9 cellular contexts compared by ENCODE assay signal in the genomic region with DNA sequence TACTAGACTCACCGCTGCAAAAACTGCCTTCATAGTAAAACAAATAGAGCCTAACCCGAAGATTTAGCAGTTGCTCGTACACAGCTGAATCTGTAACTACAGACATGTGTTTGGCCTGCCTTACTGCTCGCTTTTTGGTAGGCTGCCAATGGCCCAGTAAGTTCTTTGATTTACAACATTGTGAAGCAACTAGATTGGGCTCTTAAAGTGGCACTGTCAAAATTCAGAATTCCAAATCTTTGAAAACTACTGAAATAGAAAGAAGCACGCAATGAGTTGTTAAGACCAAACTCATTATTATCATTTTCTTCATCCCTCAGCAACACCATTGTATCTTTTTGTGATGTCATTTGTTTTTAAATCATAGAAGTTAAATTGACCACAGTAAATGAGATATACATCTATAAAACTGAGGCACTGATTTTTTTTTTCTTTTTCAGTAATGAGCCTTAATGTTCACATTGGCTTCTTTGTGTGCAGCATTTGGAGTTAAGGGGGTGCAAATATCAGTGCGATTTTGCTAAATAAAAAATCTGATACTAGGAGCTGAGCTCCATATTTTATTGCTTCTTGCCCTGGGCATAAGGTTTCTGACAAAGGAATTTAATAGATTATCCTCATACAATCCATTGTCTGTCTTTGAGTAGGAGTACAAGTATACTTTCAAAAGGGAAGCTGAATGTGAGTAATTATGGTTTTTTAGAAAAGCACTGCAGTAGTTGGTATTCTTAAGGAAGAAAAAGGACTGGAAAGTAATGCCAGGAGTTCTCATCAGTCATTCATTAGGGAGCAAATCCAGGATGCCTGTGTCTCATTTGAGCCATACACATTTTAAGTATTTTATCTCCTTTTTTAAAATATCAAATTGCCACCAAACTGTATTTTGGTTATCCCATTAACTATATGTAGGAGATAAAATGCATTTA.
DNase-seq lines count a peak whose midpoint lies in the region; ATAC-seq and TF ChIP-seq lines count a peak whose summit lies in the region.
"Had no signal": no experiment of that assay in that cellular context is flagged by ENCODE, and none has a peak within 500 bp of the region (broad histone marks: within the 10 kb centered on the region; RNA-seq: fewer than 3 reads in every experiment).

No MANE protein-coding gene starts in this region.

- H3K9me3 Mint-ChIP-seq in CD14-positive monocyte, result no peaks in the 10 kb centered on the region
- H3K9me3 Mint-ChIP-seq in activated CD4-positive, alpha-beta memory T cell treated with anti-CD3 and anti-CD28 coated beads, Interleukin-2, amount 10 ng/mL, durations not matched to agents 7 days and 5 days, result no peaks in the 10 kb centered on the region
- H3K9me3 Mint-ChIP-seq: stimulated activated naive CD8-positive, alpha-beta T cell treated with anti-CD3 and anti-CD28 coated beads, Interleukin-15, Interleukin-2, amounts not matched to agents 100 ng/mL and 50 ng/mL, for 24 hours had no signal

- POLR2A ChIA-PET in A673 (lab: Charles Lee; ENCODE audit: low non-redundant PET), result interaction anchor here (0.6 kb wide), 1 partner anchor 184 kb away, joined by 3 read pairs; no protein-coding TSS in a partner anchor
- POLR2A ChIA-PET in activated CD4-positive, alpha-beta memory T cell treated with anti-CD3 and anti-CD28 coated beads, Interleukin-2, amount 10 ng/mL, durations not matched to agents 7 days and 5 days (lab: Charles Lee), result no interaction called here

- TF ChIP-seq CTCF in A673 (conservative IDR thresholded peaks at IDR 0.05; ENCODE audit: low read depth, low read length) (no peak), mucosa of descending colon (IDR thresholded peaks at IDR 0.05) (no peak), CD14-positive monocyte (IDR thresholded peaks at IDR 0.05) (no peak), GM10266 (IDR thresholded peaks at IDR 0.05; ENCODE audit: control insufficient read depth, insufficient read depth, low read depth, missing control alignments) (no peak)

- H3K36me3 Mint-ChIP-seq in CD14-positive monocyte, result no peaks in the 10 kb centered on the region
- H3K36me3 Mint-ChIP-seq in activated CD4-positive, alpha-beta memory T cell treated with anti-CD3 and anti-CD28 coated beads, Interleukin-2, amount 10 ng/mL, durations not matched to agents 7 days and 5 days (ENCODE audit: low read depth), result no peaks in the 10 kb centered on the region

- no peaks in the 10 kb centered on the region for H3K36me3 ChIP-seq in A673 (ENCODE audit: insufficient read depth, low read length, poor library complexity, severe bottlenecking)
- no peaks in the 10 kb centered on the region for H3K36me3 ChIP-seq in mucosa of descending colon (ENCODE audit: low read depth)

- BruUV-seq in A673 (replicated peaks; lab: Mats Ljungman, UMichigan), result no TSS peak

- ATAC-seq in mucosa of descending colon (peak; percentile 82), HG03342 (IDR thresholded peaks at IDR 0.05; ENCODE audit: unreplicated experiment) (no peak)

- DNase-seq in A673 (ENCODE audit: low spot score) (peak; percentile 94), NCI-H1694 (lab: John Stamatoyannopoulos, UW) (peak; percentile 59), dedifferentiated amniotic fluid mesenchymal stem cell (ENCODE audit: extremely low spot score) (peak; percentile 87), mucosa of descending colon (peak; percentile 60 to 88 (median 62)), CD14-positive monocyte (ENCODE audit: low spot score) (no peak), GM10266 (ENCODE audit: extremely low spot score) (no peak)
- DNase-seq in activated CD4-positive, alpha-beta memory T cell treated with anti-CD3 and anti-CD28 coated beads, Interleukin-2, amount 10 ng/mL, durations not matched to agents 7 days and 5 days, result no peak

- H3K4me3 ChIP-seq in A673 (ENCODE audit: low read depth, low read length, poor library complexity, severe bottlenecking), result peak overlapping the region; percentile 13
- H3K4me3 ChIP-seq in mucosa of descending colon, result no peak overlapping the region

- H3K4me1 ChIP-seq in A673 (ENCODE audit: insufficient read depth, low read length, poor library complexity, severe bottlenecking) (peaks cover 50% of the 10 kb centered on the region), mucosa of descending colon (ENCODE audit: low read depth) (peaks cover 29% of the 10 kb centered on the region)

- H3K27me3 Mint-ChIP-seq in CD14-positive monocyte (ENCODE audit: low read depth in 3 of 3), result peaks cover 0 to 4% (median 2%) of the 10 kb centered on the region in 3 donors
- no peaks in the 10 kb centered on the region for H3K27me3 Mint-ChIP-seq in activated CD4-positive, alpha-beta memory T cell treated with anti-CD3 and anti-CD28 coated beads, Interleukin-2, amount 10 ng/mL, durations not matched to agents 7 days and 5 days
- H3K27me3 Mint-ChIP-seq: stimulated activated naive CD8-positive, alpha-beta T cell treated with anti-CD3 and anti-CD28 coated beads, Interleukin-15, Interleukin-2, amounts not matched to agents 100 ng/mL and 50 ng/mL, for 24 hours had no signal

- no peaks in the 10 kb centered on the region for H3K9me3 ChIP-seq in A673 (ENCODE audit: low read depth, low read length, poor library complexity, severe bottlenecking)
- H3K9me3 ChIP-seq in mucosa of descending colon, result no peaks in the 10 kb centered on the region

- intact Hi-C loops in A673 (cut with micrococcal nuclease; ENCODE audit: unreplicated experiment), result loop anchor here (5.0 kb wide), 2 partner anchors 41 to 241 kb away; partner anchors contain the start of gene SRGAP1
- intact Hi-C loops in mucosa of descending colon (cut with DNase I, micrococcal nuclease), result no loop called here
- intact Hi-C loops in CD14-positive monocyte (cut with micrococcal nuclease), result no loop called here

- no peaks in the 10 kb centered on the region for H3K27me3 ChIP-seq in A673 (replicated peaks; ENCODE audit: insufficient read depth, low read depth, low read length, poor library complexity)

- peak overlapping the region; percentile 64 for H3K27ac ChIP-seq in A673 (ENCODE audit: low read depth, low read length, poor library complexity, severe bottlenecking)

- CTCF ChIA-PET in A673 (lab: Charles Lee), result no interaction called here
- CTCF ChIA-PET in activated CD4-positive, alpha-beta memory T cell treated with anti-CD3 and anti-CD28 coated beads, Interleukin-2, amount 10 ng/mL, durations not matched to agents 7 days and 5 days (lab: Charles Lee), result no interaction called here

- H3K4me3 Mint-ChIP-seq in CD14-positive monocyte, result no peak overlapping the region
- H3K4me3 Mint-ChIP-seq in activated CD4-positive, alpha-beta memory T cell treated with anti-CD3 and anti-CD28 coated beads, Interleukin-2, amount 10 ng/mL, durations not matched to agents 7 days and 5 days, result no peak overlapping the region
- H3K4me3 Mint-ChIP-seq: stimulated activated naive CD8-positive, alpha-beta T cell treated with anti-CD3 and anti-CD28 coated beads, Interleukin-15, Interleukin-2, amounts not matched to agents 100 ng/mL and 50 ng/mL, for 24 hours had no signal

- peaks cover 9% of the 10 kb centered on the region for H3K4me1 Mint-ChIP-seq in CD14-positive monocyte
- H3K4me1 Mint-ChIP-seq in activated CD4-positive, alpha-beta memory T cell treated with anti-CD3 and anti-CD28 coated beads, Interleukin-2, amount 10 ng/mL, durations not matched to agents 7 days and 5 days, result peaks cover 4% of the 10 kb centered on the region

- H3K27ac Mint-ChIP-seq in CD14-positive monocyte, result no peak overlapping the region
- no peak overlapping the region for H3K27ac Mint-ChIP-seq in activated CD4-positive, alpha-beta memory T cell treated with anti-CD3 and anti-CD28 coated beads, Interleukin-2, amount 10 ng/mL, durations not matched to agents 7 days and 5 days
- H3K27ac Mint-ChIP-seq: stimulated activated naive CD8-positive, alpha-beta T cell treated with anti-CD3 and anti-CD28 coated beads, Interleukin-15, Interleukin-2, amounts not matched to agents 100 ng/mL and 50 ng/mL, for 24 hours had no signal

Comparison
In these comparisons a context has a peak if more than half of its experiments do, and no peak if none do; other contexts are left out.
1. DNase-seq: peak in A673 (single experiment), NCI-H1694 (single experiment), dedifferentiated amniotic fluid mesenchymal stem cell (single experiment) and mucosa of descending colon (3 of 3); none in CD14-positive monocyte (single experiment), GM10266 (single experiment) and activated CD4-positive, alpha-beta memory T cell treated with anti-CD3 and anti-CD28 coated beads, Interleukin-2, amount 10 ng/mL, durations not matched to agents 7 days and 5 days (single experiment).